8 cellular contexts compared by ENCODE assay signal in genomic region chr1:148254611-148255429, GRCh38.
DNase-seq lines count a peak whose midpoint lies in the region; ATAC-seq and TF ChIP-seq lines count a peak whose summit lies in the region.
"Not testable (repeated sequence)": the region's sequence is repeated elsewhere in the genome, so short reads cannot be mapped to it uniquely, and the experiment has no call there.

No MANE protein-coding gene starts in this region.

- WGBS in heart left ventricle, 4 donors: 29 to 42% (median 36%) methylated on average over 13 to 16 of the region's 16 CpGs

- DNase-seq in DMS53 (lab: John Stamatoyannopoulos, UW) (peak; percentile 68), HPDE6-E6E7 (ENCODE audit: extremely low spot score) (peak; percentile 13), brain microvascular endothelial cell (peak; percentile 30)
- peak; percentile 14 to 15 for DNase-seq in activated CD4-positive, alpha-beta T cell treated with anti-CD3 and anti-CD28 coated beads, Interleukin-2, amount 50 U/mL, for 4 hours
- DNase-seq in heart left ventricle, upper lobe of right lung: not testable (repeated sequence)

- not testable (repeated sequence) for H3K36me3 ChIP-seq in OCI-LY1 (ENCODE audit: insufficient read depth, low read length); brain microvascular endothelial cell (replicated peaks); heart left ventricle; neural cell (ENCODE audit: insufficient read depth, low read length); upper lobe of right lung

- not testable (repeated sequence) for H3K27ac ChIP-seq in OCI-LY1 (ENCODE audit: low read depth, low read length, poor library complexity, severe bottlenecking); brain microvascular endothelial cell; heart left ventricle; neural cell (ENCODE audit: low read length); upper lobe of right lung

- not testable (repeated sequence) for H3F3A ChIP-seq in OCI-LY1 (ENCODE audit: insufficient read depth, low read length); neural cell (ENCODE audit: insufficient read depth, low read length, poor library complexity, severe bottlenecking)

- H3K9ac ChIP-seq in OCI-LY1 (ENCODE audit: low read length); neural cell (ENCODE audit: low read length): not testable (repeated sequence)

- not testable (repeated sequence) for H3K79me2 ChIP-seq in OCI-LY1 (ENCODE audit: insufficient read depth, low read length); neural cell (replicated peaks; ENCODE audit: insufficient read depth, low read length)

- intact Hi-C loops in heart left ventricle (cut with DNase I); upper lobe of right lung (cut with DNase I): not testable (repeated sequence)

- TF ChIP-seq EP300 in neural cell (conservative IDR thresholded peaks at IDR 0.05; ENCODE audit: poor library complexity, severe bottlenecking): not testable (repeated sequence)

- TF ChIP-seq RAD21 in neural cell (conservative IDR thresholded peaks at IDR 0.05): not testable (repeated sequence)

- H3K9me3 ChIP-seq in OCI-LY1 (ENCODE audit: low read length); heart left ventricle; neural cell (ENCODE audit: low read length); upper lobe of right lung: not testable (repeated sequence)

- H3K4me2 ChIP-seq in OCI-LY1 (ENCODE audit: low read length); neural cell (ENCODE audit: low read length): not testable (repeated sequence)

- in situ Hi-C loops in brain microvascular endothelial cell (cut with HindIII; ENCODE audit: low pct_ligation_motif_present, low sequenced_read_pairs): not testable (repeated sequence)

- H3K9me2 ChIP-seq in OCI-LY1 (ENCODE audit: low read depth, low read length); neural cell (ENCODE audit: insufficient read depth, low read length): not testable (repeated sequence)

- TF ChIP-seq CTCF in OCI-LY1 (IDR thresholded peaks at IDR 0.05; ENCODE audit: low read length) (peak; percentile 57), brain microvascular endothelial cell (IDR thresholded peaks at IDR 0.05; ENCODE audit: low read depth, low read length, missing control alignments) (peak; percentile 69), heart left ventricle (IDR thresholded peaks at IDR 0.05) (peak; percentile 42 to 64 (median 52)), neural cell (IDR thresholded peaks at IDR 0.05; ENCODE audit: poor library complexity, severe bottlenecking) (peak; percentile 42), upper lobe of right lung (IDR thresholded peaks at IDR 0.05) (peak; percentile 64)

- not testable (repeated sequence) for H4K20me1 ChIP-seq in OCI-LY1 (ENCODE audit: insufficient read depth, low read length); neural cell (ENCODE audit: insufficient read depth)

- H3K27me3 ChIP-seq in OCI-LY1 (ENCODE audit: insufficient read depth, low read length); brain microvascular endothelial cell (replicated peaks); heart left ventricle; neural cell (ENCODE audit: insufficient read depth, low read depth, low read length); upper lobe of right lung: not testable (repeated sequence)

- H2AFZ ChIP-seq in OCI-LY1 (ENCODE audit: low read length); neural cell (ENCODE audit: low read depth, low read length): not testable (repeated sequence)

- ATAC-seq in heart left ventricle: peak in 2 of 4 donors; percentile 24 to 52
- peak; percentile 65 for ATAC-seq in upper lobe of right lung

- not testable (repeated sequence) for H3K4me3 ChIP-seq in OCI-LY1 (ENCODE audit: low read depth, low read length, poor library complexity, severe bottlenecking); brain microvascular endothelial cell (ENCODE audit: low read depth, low read length); heart left ventricle; neural cell (ENCODE audit: low read length); upper lobe of right lung

- not testable (repeated sequence) for H3K4me1 ChIP-seq in OCI-LY1 (ENCODE audit: insufficient read depth, low read length, severe bottlenecking); heart left ventricle; upper lobe of right lung

- TF ChIP-seq POLR2A in heart left ventricle (IDR thresholded peaks at IDR 0.05): not testable (repeated sequence)
